Comparison of ENCODE assay signal across 10 cellular contexts in genomic region chr17:1709403-1709891, GRCh38. TPM values are rescaled to one million over a fixed set of nuclear protein-coding genes. Genes with fewer than 3 reads are reported as not detected.
DNase-seq lines count a peak whose midpoint lies in the region; ATAC-seq and TF ChIP-seq lines count a peak whose summit lies in the region.
"Had no signal": no experiment of that assay in that cellular context is flagged by ENCODE, and none has a peak within 500 bp of the region (broad histone marks: within the 10 kb centered on the region; RNA-seq: fewer than 3 reads in every experiment).

No MANE protein-coding gene starts in this region.

- WGBS in lung, 2 donors, result 2 to 8% methylated on average over 10 to 13 of the region's 13 CpGs

- intact Hi-C loops in upper lobe of right lung (cut with DNase I), result no loop called here

- H3K9me3 Mint-ChIP-seq in activated naive CD4-positive, alpha-beta T cell treated with anti-CD3 and anti-CD28 coated beads, Interleukin-2, amount 10 ng/mL, durations not matched to agents 7 days and 5 days, result no peaks in the 10 kb centered on the region

- H3K4me3 ChIP-seq in coronary artery (peak overlapping the region; percentile 84), lung (peak overlapping the region; percentile 55), upper lobe of right lung (peak overlapping the region; percentile 71)

- peak overlapping the region; percentile 38 for H3K4me3 Mint-ChIP-seq in activated naive CD4-positive, alpha-beta T cell treated with anti-CD3 and anti-CD28 coated beads, Interleukin-2, amount 10 ng/mL, durations not matched to agents 7 days and 5 days

- H3K4me1 ChIP-seq in lung (ENCODE audit: control insufficient read depth in 2 of 2, insufficient read depth in 2 of 2, low read length in 2 of 2) (peaks cover 0 to 11% of the 10 kb centered on the region in 2 donors), upper lobe of right lung (peaks cover 46% of the 10 kb centered on the region)

- H3K4me1 Mint-ChIP-seq in activated naive CD4-positive, alpha-beta T cell treated with anti-CD3 and anti-CD28 coated beads, Interleukin-2, amount 10 ng/mL, durations not matched to agents 7 days and 5 days, result peaks cover 27% of the 10 kb centered on the region

- DNase-seq in activated naive CD4-positive, alpha-beta T cell treated with anti-CD3 and anti-CD28 coated beads, Interleukin-2, amount 10 ng/mL, durations not matched to agents 7 days and 5 days, result no peak
- no peak for DNase-seq in activated naive CD4-positive, alpha-beta T cell treated with Interleukin-2 at 50 U/mL for 16 hours
- DNase-seq in coronary artery (ENCODE audit: low spot score) (no peak), lung (ENCODE audit: low spot score) (no peak), upper lobe of right lung (no peak), GOT3 (lab: John Stamatoyannopoulos, UW) (no peak), substantia nigra (lab: John Stamatoyannopoulos, UW) (no peak)

- H3K36me3 ChIP-seq in lung (ENCODE audit: control insufficient read depth in 2 of 2, insufficient read depth in 2 of 2, low read length in 2 of 2) (peaks cover 9 to 29% of the 10 kb centered on the region in 2 donors), upper lobe of right lung (peaks cover 46% of the 10 kb centered on the region)

- no peaks in the 10 kb centered on the region for H3K9me3 ChIP-seq in lung (ENCODE audit: control insufficient read depth in 2 of 2, insufficient read depth in 1 of 2, low read length in 1 of 2)
- no peaks in the 10 kb centered on the region for H3K9me3 ChIP-seq in upper lobe of right lung
- H3K9me3 ChIP-seq: SJSA1 had no signal

- H3K27ac ChIP-seq in coronary artery (peak overlapping the region; percentile 61 to 86), lung (ENCODE audit: low read depth in 1 of 2, low read length in 1 of 2) (no peak overlapping the region), upper lobe of right lung (peak overlapping the region; percentile 79), substantia nigra (ENCODE audit: low read depth, low read length, poor library complexity, severe bottlenecking) (no peak overlapping the region)

- H3K27me3 Mint-ChIP-seq in activated naive CD4-positive, alpha-beta T cell treated with anti-CD3 and anti-CD28 coated beads, Interleukin-2, amount 10 ng/mL, durations not matched to agents 7 days and 5 days, result peaks cover 92% of the 10 kb centered on the region

- no peak for ATAC-seq in lung (ENCODE audit: insufficient read depth, low FRiP score)
- ATAC-seq in upper lobe of right lung, result peak; percentile 56
- ATAC-seq in GM18867 (IDR thresholded peaks at IDR 0.05; ENCODE audit: unreplicated experiment), result no peak

- no peak overlapping the region for H3K27ac Mint-ChIP-seq in activated naive CD4-positive, alpha-beta T cell treated with anti-CD3 and anti-CD28 coated beads, Interleukin-2, amount 10 ng/mL, durations not matched to agents 7 days and 5 days

- TF ChIP-seq CTCF in coronary artery (IDR thresholded peaks at IDR 0.05) (no peak), lung (IDR thresholded peaks at IDR 0.05; ENCODE audit: control extremely low read depth, extremely low read depth) (no peak), upper lobe of right lung (IDR thresholded peaks at IDR 0.05) (no peak)

- CTCF ChIA-PET in activated naive CD4-positive, alpha-beta T cell treated with anti-CD3 and anti-CD28 coated beads, Interleukin-2, amount 10 ng/mL, durations not matched to agents 7 days and 5 days (lab: Charles Lee), result no interaction called here

- H3K36me3 Mint-ChIP-seq in activated naive CD4-positive, alpha-beta T cell treated with anti-CD3 and anti-CD28 coated beads, Interleukin-2, amount 10 ng/mL, durations not matched to agents 7 days and 5 days, result peaks cover 17% of the 10 kb centered on the region

- H3K27me3 ChIP-seq in lung (ENCODE audit: control insufficient read depth, insufficient read depth) (no peaks in the 10 kb centered on the region), upper lobe of right lung (no peaks in the 10 kb centered on the region)
- H3K27me3 ChIP-seq: SJSA1 had no signal

RNA-seq across cellular contexts. Expression of gene TLCD2, which starts 0.7 kb away (rescaled TPM):
- 10 to 100 TPM; 13.3 to 16.1 TPM for total RNA-seq in lung
- polyA plus RNA-seq in lung, result 1 to 10 TPM; 4.4 to 6.2 TPM
- 12.7 TPM for total RNA-seq in upper lobe of right lung

RNA-seq across cellular contexts. Expression of gene WDR81, which starts 15.1 kb away (rescaled TPM):
- total RNA-seq in lung, result 10 to 100 TPM; 27.9 to 51.9 TPM
- polyA plus RNA-seq in lung, result 10 to 100 TPM; 26.0 to 38.5 TPM
- total RNA-seq in upper lobe of right lung, result 43.9 TPM

RNA-seq across cellular contexts. Expression of gene PRPF8, which starts 24.8 kb away (rescaled TPM):
- total RNA-seq in lung (100 to 1,000 TPM; 208 to 277 TPM), upper lobe of right lung (263 TPM)
- 100 to 1,000 TPM in 1 of 2 donors, 10 to 100 TPM in 1; 97.2 to 114 TPM for polyA plus RNA-seq in lung

RNA-seq across cellular contexts. Expression of gene SERPINF2, which starts 33.2 kb away (rescaled TPM):
- 10 to 100 TPM; 13.7 to 41.1 TPM for total RNA-seq in lung
- 10 to 100 TPM; 74.9 to 78.9 TPM for polyA plus RNA-seq in lung
- total RNA-seq in upper lobe of right lung, result 21.6 TPM
- total RNA-seq: endothelial cell of umbilical vein, SJSA1 had no signal

RNA-seq across cellular contexts. Expression of gene SERPINF1, which starts 52.4 kb away (rescaled TPM):
- 100 to 1,000 TPM; 126 to 249 TPM for total RNA-seq in lung
- 100 to 1,000 TPM; 132 to 168 TPM for polyA plus RNA-seq in lung
- total RNA-seq in upper lobe of right lung, result 119 TPM
- total RNA-seq: endothelial cell of umbilical vein, SJSA1 had no signal
- polyA plus RNA-seq: endothelial cell of umbilical vein had no signal

Comparison
In these comparisons a context has a peak if more than half of its experiments do, and no peak if none do; other contexts are left out.
1. H3K27ac ChIP-seq: peak in coronary artery (2 of 2) and upper lobe of right lung (single experiment); none in lung (0 of 2) and substantia nigra (single experiment).
2. Peak in every context shown above with its lines, with median percentiles within 50 percentile points of each other: H3K4me3 ChIP-seq.